Comparison of ENCODE assay signal across 2 cellular contexts in genomic region chr5:7080501-7080900, GRCh38.
TF ChIP-seq lines count a peak whose summit lies in the region.

No MANE protein-coding gene starts in this region.

TF ChIP-seq in GM23338, 12 proteins besides CTCF, POLR2A, EP300 and RAD21 (continued from another document):
- TF ChIP-seq ZNF462 (CRISPR knock-in tag; IDR thresholded peaks at IDR 0.05) (no peak), STAT1 (IDR thresholded peaks at IDR 0.05; ENCODE audit: unreplicated experiment) (no peak), JUNB (IDR thresholded peaks at IDR 0.05; ENCODE audit: unreplicated experiment) (no peak), EZH2phosphoT487 (IDR thresholded peaks at IDR 0.05; ENCODE audit: unreplicated experiment) (no peak), ZNF331 (CRISPR knock-in tag; IDR thresholded peaks at IDR 0.05; ENCODE audit: low read depth) (no peak), REST (IDR thresholded peaks at IDR 0.05; ENCODE audit: unreplicated experiment) (no peak), CREB1 (CRISPR knock-in tag; IDR thresholded peaks at IDR 0.05; ENCODE audit: low read depth) (no peak)

TF ChIP-seq in endothelial cell of umbilical vein, 7 proteins besides CTCF, POLR2A, EP300 and RAD21 (continued from another document):
- no peak for TF ChIP-seq MAX (IDR thresholded peaks at IDR 0.05; ENCODE audit: insufficient read depth, insufficient read length)
- no peak for TF ChIP-seq GATA2 (IDR thresholded peaks at IDR 0.05; ENCODE audit: insufficient read depth, insufficient read length, low read depth, low read length)
